In the genomic region with DNA sequence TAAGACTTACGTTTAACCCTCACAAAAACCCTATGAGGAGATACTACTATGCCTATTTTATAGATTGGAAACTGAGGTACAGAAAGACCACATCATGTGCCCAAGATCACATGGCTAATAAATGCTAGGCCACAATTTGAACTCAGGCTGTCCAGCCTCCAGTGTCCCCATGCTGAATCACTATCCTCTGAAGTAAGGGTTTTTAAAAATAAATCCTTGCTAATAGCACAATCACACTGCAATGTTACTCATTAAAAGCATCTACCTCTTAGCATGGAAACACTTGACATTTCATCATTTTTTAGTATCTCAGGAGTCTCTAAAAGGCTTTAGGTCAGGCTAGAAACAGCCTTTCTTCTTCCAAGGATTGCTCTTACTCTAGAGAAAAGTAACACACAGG, we compare ENCODE assay signal across 26 cellular contexts.
"Had no signal": no experiment of that assay in that cellular context is flagged by ENCODE, and none has a peak within 500 bp of the region (broad histone marks: within the 10 kb centered on the region; RNA-seq: fewer than 3 reads in every experiment).

No MANE protein-coding gene starts in this region.

- H2AFZ ChIP-seq: parathyroid adenoma had no signal

- H3K9me3 Mint-ChIP-seq: dendritic cell treated with granulocyte-macrophage colony-stimulating factor and Interleukin-4, amounts not matched to agents 40 ng/mL and 50 ng/mL, for 4 days; effector memory CD8-positive, alpha-beta T cell; nephron; stimulated activated memory B cell treated with anti-CD40 and anti-IgM and Interleukin-4, amounts not matched to agents 10 μg/mL and 1 μg/mL and 100 μg/mL, for 72 hours; stimulated activated naive CD8-positive, alpha-beta T cell treated with anti-CD3 and anti-CD28 coated beads, Interleukin-15, Interleukin-2, amounts not matched to agents 100 ng/mL and 50 ng/mL, for 24 hours had no signal

- H3K4me3 ChIP-seq: heart left ventricle, lung, prostate gland, right lobe of liver, spleen, tibial artery, upper lobe of right lung, vagina had no signal

- H3K36me3 ChIP-seq: heart left ventricle, prostate gland, right lobe of liver, spleen, tibial artery, upper lobe of right lung, vagina had no signal

- H3K27ac ChIP-seq: parathyroid adenoma, prostate gland, right lobe of liver, spleen, tibial artery, upper lobe of right lung, vagina had no signal

- DNase-seq: effector memory CD8-positive, alpha-beta T cell; erythroblast; foreskin melanocyte; heart left ventricle; hypothalamus; kidney; left colon; left ventricle myocardium superior; mesendoderm; naive B cell; occipital lobe; right lobe of liver; spleen; stimulated activated CD4-positive, alpha-beta T cell treated with anti-CD3 and anti-CD28 coated beads, Interleukin-15, amount 100 ng/mL, for 24 hours; stimulated activated CD4-positive, alpha-beta T cell treated with anti-CD3 and anti-CD28 coated beads, Interleukin-1b, Interleukin-23, amount 100 ng/mL, for 48 hours; stimulated activated CD4-positive, alpha-beta T cell treated with anti-CD3 and anti-CD28 coated beads, Interleukin-4, amount 100 ng/mL, for 24 hours; tibial artery; upper lobe of right lung had no signal

- H3K4me1 Mint-ChIP-seq: naive B cell; stimulated activated memory B cell treated with anti-CD40 and anti-IgM and Interleukin-4, amounts not matched to agents 10 μg/mL and 1 μg/mL and 100 μg/mL, for 72 hours had no signal

- H3K4me3 Mint-ChIP-seq: dendritic cell treated with granulocyte-macrophage colony-stimulating factor and Interleukin-4, amounts not matched to agents 40 ng/mL and 50 ng/mL, for 4 days; effector memory CD8-positive, alpha-beta T cell; naive B cell; nephron; stimulated activated memory B cell treated with anti-CD40 and anti-IgM and Interleukin-4, amounts not matched to agents 10 μg/mL and 1 μg/mL and 100 μg/mL, for 72 hours; stimulated activated naive CD8-positive, alpha-beta T cell treated with anti-CD3 and anti-CD28 coated beads, Interleukin-15, Interleukin-2, amounts not matched to agents 100 ng/mL and 50 ng/mL, for 24 hours had no signal

- H3K27me3 ChIP-seq: right lobe of liver, spleen, tibial artery, upper lobe of right lung, vagina had no signal

- H3K27ac Mint-ChIP-seq: dendritic cell treated with granulocyte-macrophage colony-stimulating factor and Interleukin-4, amounts not matched to agents 40 ng/mL and 50 ng/mL, for 4 days; effector memory CD8-positive, alpha-beta T cell; naive B cell; stimulated activated memory B cell treated with anti-CD40 and anti-IgM and Interleukin-4, amounts not matched to agents 10 μg/mL and 1 μg/mL and 100 μg/mL, for 72 hours; stimulated activated naive CD8-positive, alpha-beta T cell treated with anti-CD3 and anti-CD28 coated beads, Interleukin-15, Interleukin-2, amounts not matched to agents 100 ng/mL and 50 ng/mL, for 24 hours had no signal

- H3K79me2 ChIP-seq: parathyroid adenoma had no signal

- H3K4me1 ChIP-seq: parathyroid adenoma, prostate gland, right lobe of liver, upper lobe of right lung, vagina had no signal

- H3K9me3 ChIP-seq: heart left ventricle, prostate gland, right lobe of liver, spleen, tibial artery, upper lobe of right lung, vagina had no signal

- H3K9ac ChIP-seq: parathyroid adenoma had no signal

- H3K36me3 Mint-ChIP-seq: naive B cell; stimulated activated memory B cell treated with anti-CD40 and anti-IgM and Interleukin-4, amounts not matched to agents 10 μg/mL and 1 μg/mL and 100 μg/mL, for 72 hours had no signal
